Comparison of ENCODE assay signal across 8 cellular contexts in the genomic region with DNA sequence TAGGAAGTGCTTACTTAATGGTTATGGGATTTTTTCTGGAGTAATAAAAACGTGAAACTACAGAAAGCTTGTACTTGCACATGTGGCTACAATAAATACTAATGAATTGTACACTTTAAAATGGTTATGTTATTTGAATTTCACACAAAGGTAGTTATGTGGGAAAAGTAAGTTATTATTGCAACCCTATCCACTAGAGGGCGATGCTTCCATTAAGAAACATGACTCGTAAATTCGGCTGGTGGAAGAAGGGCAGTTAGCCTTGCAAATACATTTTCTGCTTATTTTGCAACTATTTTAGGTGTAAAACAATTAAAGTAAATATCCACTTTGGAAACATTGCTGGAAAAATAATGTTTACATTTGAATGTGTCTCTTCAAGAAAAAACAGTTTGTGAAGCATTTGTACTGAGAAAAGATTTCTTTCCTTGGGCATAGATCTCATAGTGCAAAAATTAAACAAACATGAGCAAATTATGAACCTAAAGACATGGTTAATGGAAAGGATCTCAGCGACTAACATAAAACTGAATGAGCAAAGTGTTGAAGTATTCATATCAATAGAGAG.
DNase-seq lines count a peak whose midpoint lies in the region; ATAC-seq, FAIRE-seq and TF ChIP-seq lines count a peak whose summit lies in the region.
"Had no signal": no experiment of that assay in that cellular context is flagged by ENCODE, and none has a peak within 500 bp of the region (broad histone marks: within the 10 kb centered on the region; RNA-seq: fewer than 3 reads in every experiment).

No MANE protein-coding gene starts in this region.

- peak; percentile 92 for FAIRE-seq in G401.6 (lab: Jason Lieb, UNC)

- DNase-seq in GM23248 (peak; percentile 86), MV-4-11 (lab: John Stamatoyannopoulos, UW) (peak; percentile 49), SK-N-DZ (ENCODE audit: low spot score) (peak; percentile 68), fibroblast of lung (ENCODE audit: low read depth in 2 of 2) (peak; percentile 73 to 88), progenitor cell of endocrine pancreas (ENCODE audit: low spot score, unreplicated experiment) (no peak)

- no peak overlapping the region for H3K9ac ChIP-seq in GM23248
- H3K9ac ChIP-seq in fibroblast of lung (ENCODE audit: insufficient read depth, low read length) = no peak overlapping the region

- H3K9me2 ChIP-seq in GM23248 (ENCODE audit: insufficient read depth) = no peaks in the 10 kb centered on the region

- no peak overlapping the region for H3K4me3 Mint-ChIP-seq in progenitor cell of endocrine pancreas (ENCODE audit: low read depth)
- H3K4me3 Mint-ChIP-seq: activated naive CD4-positive, alpha-beta T cell treated with anti-CD3 and anti-CD28 coated beads, Interleukin-2, amount 50 U/mL, for 24 hours had no signal

- H3K4me1 Mint-ChIP-seq in progenitor cell of endocrine pancreas (ENCODE audit: low read depth) = no peaks in the 10 kb centered on the region
- H3K4me1 Mint-ChIP-seq: activated naive CD4-positive, alpha-beta T cell treated with anti-CD3 and anti-CD28 coated beads, Interleukin-2, amount 50 U/mL, for 24 hours had no signal

- H3K27me3 Mint-ChIP-seq in progenitor cell of endocrine pancreas = no peaks in the 10 kb centered on the region

- no peak for ATAC-seq in GM19023 (IDR thresholded peaks at IDR 0.05; ENCODE audit: unreplicated experiment)

- no peak overlapping the region for H3K27ac ChIP-seq in GM23248
- no peak overlapping the region for H3K27ac ChIP-seq in fibroblast of lung (ENCODE audit: insufficient read depth, low read length)

- no peaks in the 10 kb centered on the region for H3K36me3 ChIP-seq in GM23248 (ENCODE audit: low read depth)
- no peaks in the 10 kb centered on the region for H3K36me3 ChIP-seq in fibroblast of lung (ENCODE audit: control insufficient read depth, insufficient read depth, low read length)

- H3K27me3 ChIP-seq in GM23248 (replicated peaks; ENCODE audit: insufficient read depth) (no peaks in the 10 kb centered on the region), fibroblast of lung (ENCODE audit: control insufficient read depth, insufficient read depth, low read length) (no peaks in the 10 kb centered on the region)

- H3K36me3 Mint-ChIP-seq in progenitor cell of endocrine pancreas (ENCODE audit: insufficient read depth) = no peaks in the 10 kb centered on the region
- H3K36me3 Mint-ChIP-seq: activated naive CD4-positive, alpha-beta T cell treated with anti-CD3 and anti-CD28 coated beads, Interleukin-2, amount 50 U/mL, for 24 hours had no signal

- no peak overlapping the region for H3K4me3 ChIP-seq in GM23248
- H3K4me3 ChIP-seq in fibroblast of lung (replicated peaks in 1 of 4; ENCODE audit: control extremely low read depth in 1 of 4, insufficient read depth in 1 of 4, low read depth in 3 of 4, low read length in 4 of 4) = no peak overlapping the region

- H3K27ac Mint-ChIP-seq in progenitor cell of endocrine pancreas = no peak overlapping the region
- H3K27ac Mint-ChIP-seq: activated naive CD4-positive, alpha-beta T cell treated with anti-CD3 and anti-CD28 coated beads, Interleukin-2, amount 50 U/mL, for 24 hours had no signal

- H4K20me1 ChIP-seq in GM23248 (ENCODE audit: insufficient read depth) (no peaks in the 10 kb centered on the region), fibroblast of lung (ENCODE audit: control insufficient read depth, extremely low read depth, insufficient read depth, low read length) (no peaks in the 10 kb centered on the region)

- WGBS in GM23248 (ENCODE audit: low coverage in 1 of 2, low lambda C conversion rate in 2 of 2, missing lambda C conversion rate in 2 of 2), 2 experiments = 2 to 4% methylated on average over 5 of the region's 5 CpGs

- H3K4me2 ChIP-seq in GM23248 (ENCODE audit: unreplicated experiment) (no peak overlapping the region), fibroblast of lung (ENCODE audit: extremely low read depth, insufficient read depth, low read length) (no peak overlapping the region)

- TF ChIP-seq CTCF in fibroblast of lung (conservative IDR thresholded peaks at IDR 0.05 in 1 of 2, IDR thresholded peaks at IDR 0.05 in 1 of 2; ENCODE audit: low read depth in 1 of 2, low read length in 2 of 2) (peak; percentile 59 to 70), progenitor cell of endocrine pancreas (IDR thresholded peaks at IDR 0.05; ENCODE audit: unreplicated experiment) (peak; percentile 91)

- in situ Hi-C loops in GM23248 (cut with MboI) = loop anchor here (10.0 kb wide), 1 partner anchor 283 kb away; no protein-coding TSS in a partner anchor

- H3K4me1 ChIP-seq in GM23248 (ENCODE audit: insufficient read depth) = no peaks in the 10 kb centered on the region
- H3K4me1 ChIP-seq in fibroblast of lung (ENCODE audit: control insufficient read depth, extremely low read depth, insufficient read depth, low read length) = no peaks in the 10 kb centered on the region

- H3K9me3 Mint-ChIP-seq in progenitor cell of endocrine pancreas (ENCODE audit: low read depth) = no peaks in the 10 kb centered on the region
- H3K9me3 Mint-ChIP-seq: activated naive CD4-positive, alpha-beta T cell treated with anti-CD3 and anti-CD28 coated beads, Interleukin-2, amount 50 U/mL, for 24 hours had no signal

- no peak overlapping the region for H2AFZ ChIP-seq in GM23248
- no peak overlapping the region for H2AFZ ChIP-seq in fibroblast of lung (ENCODE audit: low read length)

- H3K79me2 ChIP-seq in GM23248 (ENCODE audit: insufficient read depth) (no peaks in the 10 kb centered on the region), fibroblast of lung (ENCODE audit: control insufficient read depth, insufficient read depth, low read length) (no peaks in the 10 kb centered on the region)

- no peaks in the 10 kb centered on the region for H3F3A ChIP-seq in GM23248 (ENCODE audit: insufficient read depth)

- H3K9me3 ChIP-seq in GM23248 (ENCODE audit: low read depth) = no peaks in the 10 kb centered on the region
- H3K9me3 ChIP-seq in fibroblast of lung (ENCODE audit: control insufficient read depth, insufficient read depth, low read depth, low read length) = no peaks in the 10 kb centered on the region
